Comparison of ENCODE assay signal across 14 cellular contexts in genomic region chr3:170002829-170003228, GRCh38. TPM values are rescaled to one million over a fixed set of nuclear protein-coding genes. Genes with fewer than 3 reads are reported as not detected.
DNase-seq lines count a peak whose midpoint lies in the region; ATAC-seq, FAIRE-seq and TF ChIP-seq lines count a peak whose summit lies in the region.
"Had no signal": no experiment of that assay in that cellular context is flagged by ENCODE, and none has a peak within 500 bp of the region (broad histone marks: within the 10 kb centered on the region; RNA-seq: fewer than 3 reads in every experiment).

No MANE protein-coding gene starts in this region.

- peaks cover 38% of the 10 kb centered on the region for H3K4me1 Mint-ChIP-seq in activated CD8-positive, alpha-beta memory T cell treated with anti-CD3 and anti-CD28 coated beads, Interleukin-2, amount 10 ng/mL, durations not matched to agents 7 days and 5 days

- H4K20me1 ChIP-seq in GM12878 (ENCODE audit: control insufficient read depth, insufficient read depth): no peaks in the 10 kb centered on the region

- POLR2A ChIA-PET in GM12878 (lab: Charles Lee): no interaction called here

- no peak for TF ChIP-seq RAD21 in GM12878 (IDR thresholded peaks at IDR 0.05; ENCODE audit: insufficient read depth, low read depth, low read length)

- H3K79me2 ChIP-seq in GM12878 (ENCODE audit: control insufficient read depth, insufficient read depth, low read length): no peaks in the 10 kb centered on the region

- TF ChIP-seq CTCF in GM12878 (IDR thresholded peaks at IDR 0.05 in 2 of 3, conservative IDR thresholded peaks at IDR 0.05 in 1 of 3; ENCODE audit: control insufficient read depth in 2 of 3, extremely low read depth in 1 of 3, insufficient read depth in 1 of 3, low read depth in 3 of 3, low read length in 3 of 3): no peak
- TF ChIP-seq CTCF in spleen (IDR thresholded peaks at IDR 0.05 in 8 of 11, conservative IDR thresholded peaks at IDR 0.05 in 3 of 11): no peak

- peaks cover 16% of the 10 kb centered on the region for H3K36me3 Mint-ChIP-seq in activated CD8-positive, alpha-beta memory T cell treated with anti-CD3 and anti-CD28 coated beads, Interleukin-2, amount 10 ng/mL, durations not matched to agents 7 days and 5 days
- H3K36me3 Mint-ChIP-seq: IgD-negative memory B cell had no signal

- peak overlapping the region; percentile 29; the same call in 1 of the 2 replicates for H3K27ac ChIP-seq in GM12878 (ENCODE audit: control insufficient read depth, insufficient read depth)
- peak overlapping the region; percentile 49 to 92 (median 84) for H3K27ac ChIP-seq in spleen
- H3K27ac ChIP-seq: SJCRH30, uterus had no signal

- H3K27me3 ChIP-seq in GM12878 (replicated peaks in 1 of 2; ENCODE audit: control insufficient read depth in 2 of 2, insufficient read depth in 2 of 2, low read length in 1 of 2) (no peaks in the 10 kb centered on the region), spleen (replicated peaks in 1 of 7) (no peaks in the 10 kb centered on the region)
- H3K27me3 ChIP-seq: SJCRH30, uterus had no signal

- in situ Hi-C loops in GM12878 (cut with MboI): no loop called here

- no peak for ATAC-seq in activated CD8-positive, alpha-beta memory T cell treated with anti-CD3 and anti-CD28 coated beads, Interleukin-2, amount 10 ng/mL, durations not matched to agents 7 days and 5 days
- ATAC-seq in GM12878: no peak
- ATAC-seq in esophagus mucosa: no peak

- FAIRE-seq in GM12878 (lab: Jason Lieb, UNC): peak; percentile 7

- no peaks in the 10 kb centered on the region for H3K9me3 ChIP-seq in GM12878 (replicated peaks; ENCODE audit: control insufficient read depth, insufficient read depth, low read length)
- no peaks in the 10 kb centered on the region for H3K9me3 ChIP-seq in spleen
- H3K9me3 ChIP-seq: SJCRH30, uterus had no signal

- no peak for TF ChIP-seq EP300 in GM12878 (IDR thresholded peaks at IDR 0.05; ENCODE audit: borderline replicate concordance in 1 of 2, control insufficient read depth in 1 of 2, low read depth in 2 of 2, low read length in 2 of 2)

- CTCF ChIA-PET in activated CD8-positive, alpha-beta memory T cell treated with anti-CD3 and anti-CD28 coated beads, Interleukin-2, amount 10 ng/mL, durations not matched to agents 7 days and 5 days (lab: Charles Lee): no interaction called here
- CTCF ChIA-PET in GM12878 (lab: Yijun Ruan, JAX): interaction anchor here (1.2 kb wide), 1 partner anchor 140 kb away, joined by 3 read pairs; no protein-coding TSS in a partner anchor

- WGBS in GM12878 (ENCODE audit: insufficient coverage, insufficient replicate concordance, low lambda C conversion rate, missing lambda C conversion rate): 50% methylated on average over 1 of the region's 1 CpG
- WGBS in spleen, 5 donors: 8 to 33% (median 18%) methylated on average over 1 of the region's 1 CpG

- RAD21 ChIA-PET in GM12878 (lab: Charles Lee; ENCODE audit: unreplicated experiment): no interaction called here

- H2AFZ ChIP-seq in GM12878 (ENCODE audit: control insufficient read depth, low read depth, low read length): peak overlapping the region; percentile 53

- TF ChIP-seq POLR2A in GM12878 (IDR thresholded peaks at IDR 0.05; ENCODE audit: low read depth, low read length) (no peak), spleen (IDR thresholded peaks at IDR 0.05) (no peak), erythroblast (IDR thresholded peaks at IDR 0.05; ENCODE audit: low read length) (no peak)

- SMC1A ChIA-PET in GM12878 (lab: Charles Lee; ENCODE audit: uncharacterized antibody, unreplicated experiment): interaction anchor here (0.8 kb wide), 1 partner anchor 32 kb away, joined by 3 read pairs; no protein-coding TSS in a partner anchor

- no peaks in the 10 kb centered on the region for H3K9me3 Mint-ChIP-seq in activated CD8-positive, alpha-beta memory T cell treated with anti-CD3 and anti-CD28 coated beads, Interleukin-2, amount 10 ng/mL, durations not matched to agents 7 days and 5 days (ENCODE audit: low read depth)

- intact Hi-C loops in GM12878 (cut with micrococcal nuclease; ENCODE audit: unreplicated experiment) (no loop called here), spleen (cut with DNase I; ENCODE audit: low total_unique reads) (no loop called here)

- H3K4me3 ChIP-seq in GM12878: no peak overlapping the region
- H3K4me3 ChIP-seq in spleen: peak overlapping the region in 5 of 8 donors; percentile 10 to 49 (median 17)
- H3K4me3 ChIP-seq: SJCRH30, uterus had no signal

- BruUV-seq in GM12878 (replicated peaks; lab: Mats Ljungman, UMichigan): no TSS peak

- H3K4me3 Mint-ChIP-seq in activated CD8-positive, alpha-beta memory T cell treated with anti-CD3 and anti-CD28 coated beads, Interleukin-2, amount 10 ng/mL, durations not matched to agents 7 days and 5 days: no peak overlapping the region

- H3K36me3 ChIP-seq in GM12878 (ENCODE audit: control insufficient read depth in 2 of 2, insufficient read depth in 2 of 2, low read length in 1 of 2) (no peaks in the 10 kb centered on the region), spleen (peaks cover 0 to 11% (median 0%) of the 10 kb centered on the region in 6 donors)
- H3K36me3 ChIP-seq: uterus had no signal

- peaks cover 30% of the 10 kb centered on the region for H3K4me1 ChIP-seq in GM12878 (ENCODE audit: control insufficient read depth, insufficient read depth, low read length)
- peaks cover 12 to 86% (median 51%) of the 10 kb centered on the region in 6 donors for H3K4me1 ChIP-seq in spleen
- H3K4me1 ChIP-seq: SJCRH30, uterus had no signal

- H3K9ac ChIP-seq in GM12878 (ENCODE audit: control insufficient read depth, insufficient read depth, low read length): no peak overlapping the region

- peak overlapping the region; percentile 62 for H3K27ac Mint-ChIP-seq in activated CD8-positive, alpha-beta memory T cell treated with anti-CD3 and anti-CD28 coated beads, Interleukin-2, amount 10 ng/mL, durations not matched to agents 7 days and 5 days

- DNase-seq in activated CD8-positive, alpha-beta memory T cell treated with anti-CD3 and anti-CD28 coated beads, Interleukin-2, amount 10 ng/mL, durations not matched to agents 7 days and 5 days: no peak
- DNase-seq in activated CD8-positive, alpha-beta memory T cell treated with anti-CD3 and anti-CD28 coated beads, Interleukin-2, amount 50 U/mL, for 4 hours: no peak
- peak; percentile 41 to 85 for DNase-seq in NOMO-1 (lab: John Stamatoyannopoulos, UW; ENCODE audit: unreplicated experiment in 2 of 2)
- no peak for DNase-seq in GM12878 (ENCODE audit: low read depth, low spot score)
- no peak for DNase-seq in spleen
- DNase-seq in inferior parietal cortex (ENCODE audit: extremely low spot score): no peak
- DNase-seq in erythroblast (lab: John Stamatoyannopoulos, UW): no peak
- DNase-seq: central memory CD4-positive, alpha-beta T cell; mesendoderm; NCI-H2029; SJCRH30; uterus had no signal

- peak overlapping the region; percentile 50; the same call in 1 of the 2 replicates for H3K4me2 ChIP-seq in GM12878 (ENCODE audit: control insufficient read depth, insufficient read depth)

- H3K27me3 Mint-ChIP-seq in activated CD8-positive, alpha-beta memory T cell treated with anti-CD3 and anti-CD28 coated beads, Interleukin-2, amount 10 ng/mL, durations not matched to agents 7 days and 5 days: no peaks in the 10 kb centered on the region
- H3K27me3 Mint-ChIP-seq: IgD-negative memory B cell had no signal

RNA-seq across cellular contexts. Expression of gene GPR160, which starts 35.0 kb away (rescaled TPM):
- 1 to 10 TPM; 3.6 to 6.4 TPM for total RNA-seq in activated CD8-positive, alpha-beta memory T cell treated with anti-CD3 and anti-CD28 coated beads, Interleukin-2, amount 10 ng/mL, durations not matched to agents 7 days and 5 days
- 1.5 and 1.7 TPM in 2 replicates for total RNA-seq in GM12878 (2013; cell fraction: nucleolus; rRNA removed)
- total RNA-seq in GM12878 (2014; rRNA removed) (35.6 and 35.9 TPM in 2 replicates), GM12878 (2014; rRNA removed; fragmentation: Illumina TruSeq; extraction: Trizol) (36.3 and 36.4 TPM in 2 replicates), GM12878 (2021) (21.7 and 24.6 TPM in 2 replicates), spleen (10 to 100 TPM; 21.2 to 52.2 (median 28.7) TPM), esophagus mucosa (1.4 TPM)
- 32.9 TPM for polyA plus RNA-seq in GM12878 (2011; ENCODE audit: low read depth)
- polyA plus RNA-seq in GM12878 (2011; rRNA removed) (1.2 and 2.2 TPM in 2 replicates), GM12878 (2014; fragmentation: Illumina TruSeq; extraction: Trizol) (41.9 and 44.1 TPM in 2 replicates), GM12878 (2014; fragmentation: Nextera tagmentation; extraction: Ambion mirVana) (10 to 100 TPM in 1 of 2 experiments, 1 to 10 TPM in 1; 8.8 to 14.4 TPM), GM12878 (2014; rRNA removed) (25.9 and 28.2 TPM in 2 replicates), GM12878 (2016; fragmentation: Nextera tagmentation; extraction: Ambion mirVana) (10 to 100 TPM; 53.9 to 57.7 TPM), spleen (10 to 100 TPM; 17.1 to 21.9 (median 17.6) TPM)
- 0.30 and 0.42 TPM in 2 replicates for polyA plus RNA-seq in GM12878 (2011; cell fraction: cytosol; rRNA removed)
- 0.44 and 0.49 TPM in 2 replicates for polyA plus RNA-seq in GM12878 (2011; cell fraction: nucleus; rRNA removed)
- 80.9 and 93.7 TPM in 2 replicates for polyA plus RNA-seq in GM12878 (2012)
- polyA minus RNA-seq in GM12878 (2011; rRNA and poly(A)+ RNA removed): 0.41 and 0.80 TPM in 2 replicates
- polyA minus RNA-seq in GM12878 (2011; cell fraction: cytosol; rRNA and poly(A)+ RNA removed): 0.73 and 1.6 TPM in 2 replicates
- polyA minus RNA-seq in GM12878 (2011; cell fraction: nucleus; rRNA and poly(A)+ RNA removed): 0.36 and 0.86 TPM in 2 replicates

RNA-seq across cellular contexts. Expression of gene SEC62, which starts 36.2 kb away (rescaled TPM):
- total RNA-seq in activated CD8-positive, alpha-beta memory T cell treated with anti-CD3 and anti-CD28 coated beads, Interleukin-2, amount 10 ng/mL, durations not matched to agents 7 days and 5 days: 10 to 100 TPM; 36.0 to 47.7 TPM
- total RNA-seq in GM12878 (2013; cell fraction: nucleolus; rRNA removed): 42.3 and 54.8 TPM in 2 replicates
- total RNA-seq in GM12878 (2014; rRNA removed): 25.6 and 34.1 TPM in 2 replicates
- total RNA-seq in GM12878 (2014; rRNA removed; fragmentation: Illumina TruSeq; extraction: Trizol): 60.8 and 70.3 TPM in 2 replicates
- total RNA-seq in GM12878 (2021): 68.8 and 74.6 TPM in 2 replicates
- 57.4 TPM for polyA plus RNA-seq in GM12878 (2011; ENCODE audit: low read depth)
- 59.6 and 64.3 TPM in 2 replicates for polyA plus RNA-seq in GM12878 (2011; rRNA removed)
- polyA plus RNA-seq in GM12878 (2011; cell fraction: cytosol; rRNA removed): 21.2 and 33.9 TPM in 2 replicates
- polyA plus RNA-seq in GM12878 (2011; cell fraction: nucleus; rRNA removed): 18.1 and 22.6 TPM in 2 replicates
- polyA plus RNA-seq in GM12878 (2012): 86.6 and 176 TPM in 2 replicates
- polyA plus RNA-seq in GM12878 (2014; fragmentation: Illumina TruSeq; extraction: Trizol): 115 and 146 TPM in 2 replicates
- 100 to 1,000 TPM; 252 to 270 TPM for polyA plus RNA-seq in GM12878 (2014; fragmentation: Nextera tagmentation; extraction: Ambion mirVana)
- polyA plus RNA-seq in GM12878 (2014; rRNA removed): 44.1 and 45.5 TPM in 2 replicates
- polyA plus RNA-seq in GM12878 (2016; fragmentation: Nextera tagmentation; extraction: Ambion mirVana): 100 to 1,000 TPM; 160 to 165 TPM
- 71.9 and 81.5 TPM in 2 replicates for polyA minus RNA-seq in GM12878 (2011; rRNA and poly(A)+ RNA removed)
- 9.6 and 15.8 TPM in 2 replicates for polyA minus RNA-seq in GM12878 (2011; cell fraction: cytosol; rRNA and poly(A)+ RNA removed)
- 12.2 and 15.9 TPM in 2 replicates for polyA minus RNA-seq in GM12878 (2011; cell fraction: nucleus; rRNA and poly(A)+ RNA removed)
- total RNA-seq in spleen: 100 to 1,000 TPM in 4 of 7 donors, 10 to 100 TPM in 3; 56.8 to 178 (median 132) TPM
- polyA plus RNA-seq in spleen: 100 to 1,000 TPM in 1 of 3 donors, 10 to 100 TPM in 2; 32.8 to 117 (median 68.1) TPM
- total RNA-seq in esophagus mucosa: 37.0 TPM

Comparison
In these comparisons a context has a peak if more than half of its experiments do, and no peak if none do; other contexts are left out.
1. DNase-seq: peak in NOMO-1 (2 of 2); none in activated CD8-positive, alpha-beta memory T cell treated with anti-CD3 and anti-CD28 coated beads, Interleukin-2, amount 10 ng/mL, durations not matched to agents 7 days and 5 days (single experiment), activated CD8-positive, alpha-beta memory T cell treated with anti-CD3 and anti-CD28 coated beads, Interleukin-2, amount 50 U/mL, for 4 hours (single experiment), GM12878 (single experiment), spleen (single experiment), inferior parietal cortex (single experiment) and erythroblast (0 of 2).